1 cellular context compared by ENCODE assay signal in genomic region chr4:108592674-108592986, GRCh38.
A peak's percentile ranks its signal among the peaks of the same experiment; 100 is the strongest.
TF ChIP-seq lines count a peak whose summit lies in the region.

No MANE protein-coding gene starts in this region.

TF ChIP-seq in HepG2, 621 proteins besides CTCF, POLR2A, EP300 and RAD21 (continues in another document):
- TF ChIP-seq GPBP1L1 (CRISPR knock-in tag; IDR thresholded peaks at IDR 0.05) = no peak
- TF ChIP-seq ARNT2 (CRISPR knock-in tag; IDR thresholded peaks at IDR 0.05; ENCODE audit: low read depth) = no peak
- TF ChIP-seq, protein P1, sequence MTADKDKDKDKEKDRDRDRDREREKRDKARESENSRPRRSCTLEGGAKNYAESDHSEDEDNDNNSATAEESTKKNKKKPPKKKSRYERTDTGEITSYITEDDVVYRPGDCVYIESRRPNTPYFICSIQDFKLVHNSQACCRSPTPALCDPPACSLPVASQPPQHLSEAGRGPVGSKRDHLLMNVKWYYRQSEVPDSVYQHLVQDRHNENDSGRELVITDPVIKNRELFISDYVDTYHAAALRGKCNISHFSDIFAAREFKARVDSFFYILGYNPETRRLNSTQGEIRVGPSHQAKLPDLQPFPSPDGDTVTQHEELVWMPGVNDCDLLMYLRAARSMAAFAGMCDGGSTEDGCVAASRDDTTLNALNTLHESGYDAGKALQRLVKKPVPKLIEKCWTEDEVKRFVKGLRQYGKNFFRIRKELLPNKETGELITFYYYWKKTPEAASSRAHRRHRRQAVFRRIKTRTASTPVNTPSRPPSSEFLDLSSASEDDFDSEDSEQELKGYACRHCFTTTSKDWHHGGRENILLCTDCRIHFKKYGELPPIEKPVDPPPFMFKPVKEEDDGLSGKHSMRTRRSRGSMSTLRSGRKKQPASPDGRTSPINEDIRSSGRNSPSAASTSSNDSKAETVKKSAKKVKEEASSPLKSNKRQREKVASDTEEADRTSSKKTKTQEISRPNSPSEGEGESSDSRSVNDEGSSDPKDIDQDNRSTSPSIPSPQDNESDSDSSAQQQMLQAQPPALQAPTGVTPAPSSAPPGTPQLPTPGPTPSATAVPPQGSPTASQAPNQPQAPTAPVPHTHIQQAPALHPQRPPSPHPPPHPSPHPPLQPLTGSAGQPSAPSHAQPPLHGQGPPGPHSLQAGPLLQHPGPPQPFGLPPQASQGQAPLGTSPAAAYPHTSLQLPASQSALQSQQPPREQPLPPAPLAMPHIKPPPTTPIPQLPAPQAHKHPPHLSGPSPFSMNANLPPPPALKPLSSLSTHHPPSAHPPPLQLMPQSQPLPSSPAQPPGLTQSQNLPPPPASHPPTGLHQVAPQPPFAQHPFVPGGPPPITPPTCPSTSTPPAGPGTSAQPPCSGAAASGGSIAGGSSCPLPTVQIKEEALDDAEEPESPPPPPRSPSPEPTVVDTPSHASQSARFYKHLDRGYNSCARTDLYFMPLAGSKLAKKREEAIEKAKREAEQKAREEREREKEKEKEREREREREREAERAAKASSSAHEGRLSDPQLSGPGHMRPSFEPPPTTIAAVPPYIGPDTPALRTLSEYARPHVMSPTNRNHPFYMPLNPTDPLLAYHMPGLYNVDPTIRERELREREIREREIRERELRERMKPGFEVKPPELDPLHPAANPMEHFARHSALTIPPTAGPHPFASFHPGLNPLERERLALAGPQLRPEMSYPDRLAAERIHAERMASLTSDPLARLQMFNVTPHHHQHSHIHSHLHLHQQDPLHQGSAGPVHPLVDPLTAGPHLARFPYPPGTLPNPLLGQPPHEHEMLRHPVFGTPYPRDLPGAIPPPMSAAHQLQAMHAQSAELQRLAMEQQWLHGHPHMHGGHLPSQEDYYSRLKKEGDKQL (CRISPR knock-in tag; IDR thresholded peaks at IDR 0.05; ENCODE audit: low read depth) = peak; percentile 66
- no peak for TF ChIP-seq ZNF407 (CRISPR knock-in tag; IDR thresholded peaks at IDR 0.05; ENCODE audit: not compliant biosample characterization)
- no peak for TF ChIP-seq THYN1 (CRISPR knock-in tag; IDR thresholded peaks at IDR 0.05; ENCODE audit: borderline replicate concordance, low read depth)
- TF ChIP-seq PAX8 (CRISPR knock-in tag; IDR thresholded peaks at IDR 0.05; ENCODE audit: borderline replicate concordance) = no peak
- no peak for TF ChIP-seq TBL1XR1 (IDR thresholded peaks at IDR 0.05; ENCODE audit: borderline replicate concordance, low read length, partially characterized antibody)
- TF ChIP-seq ETS1 (CRISPR knock-in tag; IDR thresholded peaks at IDR 0.05) = no peak
- no peak for TF ChIP-seq E2F1 (CRISPR knock-in tag; IDR thresholded peaks at IDR 0.05)
- no peak for TF ChIP-seq MTF2 (CRISPR knock-in tag; IDR thresholded peaks at IDR 0.05; ENCODE audit: borderline replicate concordance)
- no peak for TF ChIP-seq ZSCAN20 (CRISPR knock-in tag; IDR thresholded peaks at IDR 0.05; ENCODE audit: borderline replicate concordance)
- no peak for TF ChIP-seq SMC3 (IDR thresholded peaks at IDR 0.05; ENCODE audit: low read length)
- TF ChIP-seq, protein P2, sequence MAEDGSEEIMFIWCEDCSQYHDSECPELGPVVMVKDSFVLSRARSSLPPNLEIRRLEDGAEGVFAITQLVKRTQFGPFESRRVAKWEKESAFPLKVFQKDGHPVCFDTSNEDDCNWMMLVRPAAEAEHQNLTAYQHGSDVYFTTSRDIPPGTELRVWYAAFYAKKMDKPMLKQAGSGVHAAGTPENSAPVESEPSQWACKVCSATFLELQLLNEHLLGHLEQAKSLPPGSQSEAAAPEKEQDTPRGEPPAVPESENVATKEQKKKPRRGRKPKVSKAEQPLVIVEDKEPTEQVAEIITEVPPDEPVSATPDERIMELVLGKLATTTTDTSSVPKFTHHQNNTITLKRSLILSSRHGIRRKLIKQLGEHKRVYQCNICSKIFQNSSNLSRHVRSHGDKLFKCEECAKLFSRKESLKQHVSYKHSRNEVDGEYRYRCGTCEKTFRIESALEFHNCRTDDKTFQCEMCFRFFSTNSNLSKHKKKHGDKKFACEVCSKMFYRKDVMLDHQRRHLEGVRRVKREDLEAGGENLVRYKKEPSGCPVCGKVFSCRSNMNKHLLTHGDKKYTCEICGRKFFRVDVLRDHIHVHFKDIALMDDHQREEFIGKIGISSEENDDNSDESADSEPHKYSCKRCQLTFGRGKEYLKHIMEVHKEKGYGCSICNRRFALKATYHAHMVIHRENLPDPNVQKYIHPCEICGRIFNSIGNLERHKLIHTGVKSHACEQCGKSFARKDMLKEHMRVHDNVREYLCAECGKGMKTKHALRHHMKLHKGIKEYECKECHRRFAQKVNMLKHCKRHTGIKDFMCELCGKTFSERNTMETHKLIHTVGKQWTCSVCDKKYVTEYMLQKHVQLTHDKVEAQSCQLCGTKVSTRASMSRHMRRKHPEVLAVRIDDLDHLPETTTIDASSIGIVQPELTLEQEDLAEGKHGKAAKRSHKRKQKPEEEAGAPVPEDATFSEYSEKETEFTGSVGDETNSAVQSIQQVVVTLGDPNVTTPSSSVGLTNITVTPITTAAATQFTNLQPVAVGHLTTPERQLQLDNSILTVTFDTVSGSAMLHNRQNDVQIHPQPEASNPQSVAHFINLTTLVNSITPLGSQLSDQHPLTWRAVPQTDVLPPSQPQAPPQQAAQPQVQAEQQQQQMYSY (CRISPR knock-in tag; IDR thresholded peaks at IDR 0.05) = no peak
- no peak for TF ChIP-seq ZNF652 (CRISPR knock-in tag; IDR thresholded peaks at IDR 0.05; ENCODE audit: borderline replicate concordance, low read depth)
- no peak for TF ChIP-seq KLF12 (CRISPR knock-in tag; IDR thresholded peaks at IDR 0.05; ENCODE audit: borderline replicate concordance)
- TF ChIP-seq, protein P3, sequence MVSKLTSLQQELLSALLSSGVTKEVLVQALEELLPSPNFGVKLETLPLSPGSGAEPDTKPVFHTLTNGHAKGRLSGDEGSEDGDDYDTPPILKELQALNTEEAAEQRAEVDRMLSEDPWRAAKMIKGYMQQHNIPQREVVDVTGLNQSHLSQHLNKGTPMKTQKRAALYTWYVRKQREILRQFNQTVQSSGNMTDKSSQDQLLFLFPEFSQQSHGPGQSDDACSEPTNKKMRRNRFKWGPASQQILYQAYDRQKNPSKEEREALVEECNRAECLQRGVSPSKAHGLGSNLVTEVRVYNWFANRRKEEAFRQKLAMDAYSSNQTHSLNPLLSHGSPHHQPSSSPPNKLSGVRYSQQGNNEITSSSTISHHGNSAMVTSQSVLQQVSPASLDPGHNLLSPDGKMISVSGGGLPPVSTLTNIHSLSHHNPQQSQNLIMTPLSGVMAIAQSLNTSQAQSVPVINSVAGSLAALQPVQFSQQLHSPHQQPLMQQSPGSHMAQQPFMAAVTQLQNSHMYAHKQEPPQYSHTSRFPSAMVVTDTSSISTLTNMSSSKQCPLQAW (CRISPR knock-in tag; IDR thresholded peaks at IDR 0.05) = no peak
- TF ChIP-seq NFE2 (CRISPR knock-in tag; IDR thresholded peaks at IDR 0.05) = no peak
- no peak for TF ChIP-seq CBFB (CRISPR knock-in tag; IDR thresholded peaks at IDR 0.05)
- TF ChIP-seq NBN (conservative IDR thresholded peaks at IDR 0.05) = no peak
- TF ChIP-seq SALL2 (CRISPR knock-in tag; IDR thresholded peaks at IDR 0.05) = no peak
- no peak for TF ChIP-seq MXI1 (IDR thresholded peaks at IDR 0.05; ENCODE audit: borderline replicate concordance, low read depth, low read length)
- no peak for TF ChIP-seq GATA4 (IDR thresholded peaks at IDR 0.05; ENCODE audit: borderline replicate concordance, low read depth)
- TF ChIP-seq RBAK (CRISPR knock-in tag; IDR thresholded peaks at IDR 0.05) = no peak
- TF ChIP-seq ZNF800 (CRISPR knock-in tag; IDR thresholded peaks at IDR 0.05) = no peak
